ENCODE assay signal across 12 cellular contexts in genomic region chr11:8809185-8809584, GRCh38.
DNase-seq lines count a peak whose midpoint lies in the region; ATAC-seq and TF ChIP-seq lines count a peak whose summit lies in the region.
"Had no signal": no experiment of that assay in that cellular context is flagged by ENCODE, and none has a peak within 500 bp of the region (broad histone marks: within the 10 kb centered on the region; RNA-seq: fewer than 3 reads in every experiment).

No MANE protein-coding gene starts in this region.

- intact Hi-C loops in sciatic nerve (cut with DNase I): no loop called here

- no peak overlapping the region for H2AFZ ChIP-seq in ACC112 (ENCODE audit: low read length, unreplicated experiment)
- peak overlapping the region; percentile 5 for H2AFZ ChIP-seq in osteoblast (ENCODE audit: low read length)

- DNase-seq in SJCRH30 (peak; percentile 68 to 89), fibroblast of gingiva (ENCODE audit: low read depth) (peak; percentile 14), osteoblast (ENCODE audit: insufficient read length, low spot score, missing footprints) (no peak), cerebellar cortex (ENCODE audit: low spot score) (no peak), D341Med (ENCODE audit: low spot score) (no peak), sciatic nerve (ENCODE audit: low spot score) (no peak), SIG-M5 treated with dmso at 0.1 percent for 504 hours (lab: John Stamatoyannopoulos, UW; ENCODE audit: unreplicated experiment) (no peak)
- DNase-seq: stimulated activated CD4-positive, alpha-beta T cell treated with anti-CD3 and anti-CD28 coated beads, Interleukin-1b, Interleukin-23, amount 100 ng/mL, for 48 hours; T-helper 9 cell had no signal

- peaks cover 50% of the 10 kb centered on the region for H3K79me2 ChIP-seq in ACC112 (ENCODE audit: control insufficient read depth, insufficient read depth, low read length, unreplicated experiment)
- H3K79me2 ChIP-seq in osteoblast (ENCODE audit: insufficient read depth, low read length): peaks cover 42% of the 10 kb centered on the region

- H3K36me3 ChIP-seq in ACC112 (ENCODE audit: insufficient read depth, low read length) (no peaks in the 10 kb centered on the region), SJCRH30 (peaks cover 2% of the 10 kb centered on the region; the same call in 1 of the 2 replicates), osteoblast (ENCODE audit: insufficient read depth, low read length) (peaks cover 4% of the 10 kb centered on the region)
- H3K36me3 ChIP-seq: BLaER1 treated with 17β-estradiol and CSF1 and Interleukin-3, amounts not matched to agents 10 nM and 100 nM had no signal

- H3K9me3 ChIP-seq in SJCRH30 (replicated peaks): no peaks in the 10 kb centered on the region
- H3K9me3 ChIP-seq in osteoblast (ENCODE audit: low read depth, low read length): no peaks in the 10 kb centered on the region
- H3K9me3 ChIP-seq: BLaER1 treated with 17β-estradiol and CSF1 and Interleukin-3, amounts not matched to agents 10 nM and 100 nM had no signal

- H3K27me3 ChIP-seq in ACC112 (ENCODE audit: insufficient read depth, low read length) (no peaks in the 10 kb centered on the region), SJCRH30 (no peaks in the 10 kb centered on the region), osteoblast (ENCODE audit: insufficient read depth, low read length) (no peaks in the 10 kb centered on the region)

- ATAC-seq in sciatic nerve: no peak
- ATAC-seq: HCT116 had no signal

- H3K27ac ChIP-seq in ACC112 (ENCODE audit: low read depth, low read length): peak overlapping the region; percentile 76; the same call in 1 of the 2 replicates
- peak overlapping the region; percentile 92 for H3K27ac ChIP-seq in SJCRH30
- H3K27ac ChIP-seq in osteoblast (ENCODE audit: low read depth, low read length): peak overlapping the region; percentile 7
- H3K27ac ChIP-seq: BLaER1 treated with 17β-estradiol and CSF1 and Interleukin-3, amounts not matched to agents 10 nM and 100 nM had no signal

- peak overlapping the region; percentile 80 for H3K4me2 ChIP-seq in osteoblast (ENCODE audit: insufficient read depth, low read length)

- no peak for TF ChIP-seq CTCF in osteoblast (IDR thresholded peaks at IDR 0.05; ENCODE audit: extremely low read depth, low read depth, low read length)

- peaks cover 19% of the 10 kb centered on the region for H4K20me1 ChIP-seq in osteoblast (ENCODE audit: insufficient read depth, low read length)
- H4K20me1 ChIP-seq: BLaER1 treated with 17β-estradiol and CSF1 and Interleukin-3, amounts not matched to agents 10 nM and 100 nM had no signal

- H3K4me1 ChIP-seq in ACC112 (ENCODE audit: control insufficient read depth, insufficient read depth, low read length, unreplicated experiment) (peaks cover 54% of the 10 kb centered on the region), SJCRH30 (peaks cover 49% of the 10 kb centered on the region), osteoblast (ENCODE audit: insufficient read depth, low read length) (peaks cover 66% of the 10 kb centered on the region)

- peak overlapping the region; percentile 89 for H3K4me3 ChIP-seq in ACC112 (ENCODE audit: low read depth, low read length)
- peak overlapping the region; percentile 69 for H3K4me3 ChIP-seq in SJCRH30
- peak overlapping the region; percentile 74 for H3K4me3 ChIP-seq in osteoblast (ENCODE audit: insufficient read depth, low read length)
- H3K4me3 ChIP-seq: BLaER1 treated with 17β-estradiol and CSF1 and Interleukin-3, amounts not matched to agents 10 nM and 100 nM had no signal

Comparison
In these comparisons a context has a peak if more than half of its experiments do, and no peak if none do; other contexts are left out.
1. H3K27ac ChIP-seq: peak in every context shown above with its lines; median percentile 92 in SJCRH30; 76 in ACC112; 7 in osteoblast.
2. DNase-seq: peak in SJCRH30 (2 of 2) and fibroblast of gingiva (single experiment); none in osteoblast (single experiment), cerebellar cortex (single experiment), D341Med (single experiment), sciatic nerve (single experiment) and SIG-M5 treated with dmso at 0.1 percent for 504 hours (single experiment).
3. Peak in every context shown above with its lines, with median percentiles within 50 percentile points of each other: H3K4me3 ChIP-seq.